In genomic region chr6:5286780-5287179, GRCh38 we compare ENCODE assay signal across 2 cellular contexts.
TF ChIP-seq lines count a peak whose summit lies in the region.

No MANE protein-coding gene starts in this region.

TF ChIP-seq in IMR-90, 13 proteins besides CTCF, POLR2A, EP300 and RAD21:
- no peak for TF ChIP-seq MAFK (IDR thresholded peaks at IDR 0.05; ENCODE audit: low read depth, low read length)
- no peak for TF ChIP-seq CEBPB (IDR thresholded peaks at IDR 0.05; ENCODE audit: low read depth, low read length)
- TF ChIP-seq NFE2L2 (IDR thresholded peaks at IDR 0.05; ENCODE audit: low read depth, low read length): no peak
- no peak for TF ChIP-seq FOS (IDR thresholded peaks at IDR 0.05; ENCODE audit: low read depth, low read length)
- no peak for TF ChIP-seq MXI1 (IDR thresholded peaks at IDR 0.05; ENCODE audit: borderline replicate concordance, low read depth, low read length)
- TF ChIP-seq RFX5 (IDR thresholded peaks at IDR 0.05; ENCODE audit: low read depth, low read length): no peak
- no peak for TF ChIP-seq MAZ (IDR thresholded peaks at IDR 0.05; ENCODE audit: borderline replicate concordance, low read depth, low read length)
- no peak for TF ChIP-seq USF2 (IDR thresholded peaks at IDR 0.05; ENCODE audit: low read depth, low read length)
- no peak for TF ChIP-seq RCOR1 (IDR thresholded peaks at IDR 0.05; ENCODE audit: insufficient replicate concordance, low read length)
- TF ChIP-seq BHLHE40 (IDR thresholded peaks at IDR 0.05; ENCODE audit: low read depth, low read length): no peak
- TF ChIP-seq ELK1 (IDR thresholded peaks at IDR 0.05; ENCODE audit: borderline replicate concordance, low read depth, low read length): no peak
- TF ChIP-seq SMC3 (IDR thresholded peaks at IDR 0.05; ENCODE audit: low read depth, low read length): no peak

TF ChIP-seq in SK-N-SH treated with all-trans-retinoic acid at 6 μM for 48 hours, 23 proteins besides CTCF, POLR2A, EP300 and RAD21:
- TF ChIP-seq GLIS3 (CRISPR knock-in tag; IDR thresholded peaks at IDR 0.05) (no peak), PATZ1 (CRISPR knock-in tag; IDR thresholded peaks at IDR 0.05; ENCODE audit: borderline replicate concordance) (no peak)
